ENCODE assay signal across 18 cellular contexts in genomic region chr6:40346241-40346640, GRCh38.
"Had no signal": no experiment of that assay in that cellular context is flagged by ENCODE, and none has a peak within 500 bp of the region (broad histone marks: within the 10 kb centered on the region; RNA-seq: fewer than 3 reads in every experiment).

No MANE protein-coding gene starts in this region.

- H3K36me3 ChIP-seq: ascending aorta, esophagus squamous epithelium, lower lobe of right lung, thyroid gland had no signal

- H3K27me3 ChIP-seq: ascending aorta, esophagus squamous epithelium, hepatocyte, thyroid gland had no signal

- H3K27ac ChIP-seq: ascending aorta, esophagus squamous epithelium, hepatocyte, lower lobe of right lung, thyroid gland, VCaP had no signal

- ATAC-seq: left colon; lower lobe of right lung; stimulated activated naive B cell treated with anti-CD40 and anti-IgM and Interleukin-4, amounts not matched to agents 10 μg/mL and 1 μg/mL and 100 μg/mL, for 72 hours had no signal

- H3K4me3 ChIP-seq: ascending aorta, esophagus squamous epithelium, hepatocyte, lower lobe of right lung, thyroid gland had no signal

- H3K9me3 ChIP-seq: ascending aorta, esophagus squamous epithelium, lower lobe of right lung, thyroid gland had no signal

- DNase-seq: activated CD4-positive, alpha-beta T cell treated with anti-CD3 and anti-CD28 coated beads for 1 hour; activated CD4-positive, alpha-beta T cell treated with anti-CD3 and anti-CD28 coated beads, Interleukin-2, amount 50 U/mL, for 4 hours; activated effector memory CD4-positive, alpha-beta T cell treated with Interleukin-2 at 50 U/mL for 16 hours; activated naive CD4-positive, alpha-beta T cell treated with anti-CD3 and anti-CD28 coated beads, Interleukin-2, amount 50 U/mL, for 16 hours; activated T-cell treated with anti-CD3 and anti-CD28 coated beads, Interleukin-2, amount 50 U/mL, for 48 hours; effector CD8-positive, alpha-beta T cell; esophagus squamous epithelium; left colon; lower lobe of right lung; occipital lobe; right cardiac atrium; stimulated activated CD4-positive, alpha-beta T cell treated with anti-CD3 and anti-CD28 coated beads, Interleukin-4, amount 100 ng/mL, for 4 hours; stimulated activated naive B cell treated with anti-CD40 and anti-IgM and Interleukin-4, amounts not matched to agents 10 μg/mL and 1 μg/mL and 100 μg/mL, for 72 hours; T-helper 2 cell; thyroid gland had no signal

- H3K4me1 ChIP-seq: ascending aorta, esophagus squamous epithelium, lower lobe of right lung, thyroid gland had no signal
